ENCODE assay signal across 8 cellular contexts in the genomic region with DNA sequence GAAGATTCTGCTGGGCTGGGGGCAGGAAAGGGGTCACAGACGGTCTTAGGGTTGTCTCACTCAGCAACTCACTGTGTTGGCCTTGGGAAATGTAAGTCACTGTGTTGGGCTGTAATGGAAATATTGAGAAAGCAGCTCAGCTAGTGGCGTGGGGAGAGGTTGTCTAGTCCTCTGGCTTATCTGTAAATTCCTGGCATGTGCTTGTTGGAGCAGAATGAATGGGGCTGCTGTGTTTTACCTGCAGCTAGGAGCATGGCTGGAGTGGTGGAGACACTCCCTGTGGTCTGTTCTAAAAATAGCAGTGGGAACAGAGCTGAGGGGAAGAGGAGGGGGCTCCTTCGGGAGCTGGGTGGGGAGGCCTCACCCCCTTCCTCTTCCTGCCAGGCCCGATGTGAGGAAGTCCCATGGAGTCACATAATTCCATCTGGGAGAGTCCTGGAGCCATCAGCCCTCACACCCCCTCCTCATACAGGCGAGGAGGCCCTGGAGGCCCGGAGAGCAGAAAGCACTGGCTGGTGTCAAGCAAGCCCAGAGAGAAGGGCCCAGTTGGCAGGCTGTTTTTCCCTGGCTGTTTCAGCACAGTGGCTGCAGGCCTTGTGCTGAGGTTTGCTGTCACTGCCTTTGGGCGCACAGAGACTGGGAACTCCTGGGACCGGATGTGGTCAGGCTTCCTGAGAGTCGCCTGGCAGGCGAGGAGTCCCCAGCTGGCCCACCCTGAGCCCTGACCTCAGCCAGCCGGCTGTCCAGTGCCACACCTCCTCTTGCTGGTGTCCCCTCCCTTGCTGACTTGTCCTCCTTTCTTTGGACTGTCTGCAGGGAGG.
A peak's percentile ranks its signal among the peaks of the same experiment; 100 is the strongest.
DNase-seq lines count a peak whose midpoint lies in the region; TF ChIP-seq lines count a peak whose summit lies in the region.

No MANE protein-coding gene starts in this region.

- TF ChIP-seq CTCF in tibial nerve (IDR thresholded peaks at IDR 0.05), result no peak

- 41 to 42% methylated on average over 10 to 11 of the region's 11 CpGs for WGBS in tibial nerve, 2 donors

- peaks cover 75 to 90% of the 10 kb centered on the region in 2 donors for H3K4me1 Mint-ChIP-seq in immature natural killer cell

- H3K4me1 ChIP-seq in tibial nerve, result peaks cover 0 to 21% (median 10%) of the 10 kb centered on the region in 4 donors

- H3K27ac ChIP-seq in skin epidermis (peak overlapping the region in 18 of 21 experiments; percentile 2 to 74 (median 50)), tibial nerve (peak overlapping the region in 2 of 4 donors; percentile 11 to 62)

- H3K27me3 Mint-ChIP-seq in immature natural killer cell (ENCODE audit: low read depth in 3 of 3), result no peaks in the 10 kb centered on the region

- peak overlapping the region; percentile 83 to 94 (median 89) for H3K27ac Mint-ChIP-seq in immature natural killer cell

- peaks cover 0 to 12% (median 3%) of the 10 kb centered on the region in 3 donors for H3K36me3 Mint-ChIP-seq in immature natural killer cell

- no peak overlapping the region for H3K4me3 ChIP-seq in MG63
- H3K4me3 ChIP-seq in skin epidermis, result no peak overlapping the region
- H3K4me3 ChIP-seq in tibial nerve, result no peak overlapping the region

- H3K27me3 ChIP-seq in MG63 (no peaks in the 10 kb centered on the region), tibial nerve (no peaks in the 10 kb centered on the region)

- no peaks in the 10 kb centered on the region for H3K9me3 ChIP-seq in MG63
- no peaks in the 10 kb centered on the region for H3K9me3 ChIP-seq in tibial nerve

- no peaks in the 10 kb centered on the region for H3K36me3 ChIP-seq in MG63
- H3K36me3 ChIP-seq in tibial nerve, result no peaks in the 10 kb centered on the region

- peak in 1 of 2 donors; percentile 12 for TF ChIP-seq EP300 in tibial nerve (IDR thresholded peaks at IDR 0.05)

- DNase-seq in Ammon's horn (ENCODE audit: low spot score), result peak; percentile 68
- DNase-seq in MG63, result peak; percentile 36
- DNase-seq in amniotic epithelial cell (ENCODE audit: low read depth), result peak; percentile 85
- DNase-seq in immature natural killer cell, result peak in 2 of 3 donors; percentile 22 to 32
- no peak for DNase-seq in tibial nerve (ENCODE audit: low spot score in 2 of 2)
- no peak for DNase-seq in kidney glomerular epithelial cell (lab: John Stamatoyannopoulos, UW)
- no peak for DNase-seq in NCI-H82 (lab: John Stamatoyannopoulos, UW)

- TF ChIP-seq POLR2A in tibial nerve (IDR thresholded peaks at IDR 0.05), result no peak

- H3K4me3 Mint-ChIP-seq in immature natural killer cell, result peak overlapping the region; percentile 65 to 80 (median 74)

- H3K9me3 Mint-ChIP-seq in immature natural killer cell, result no peaks in the 10 kb centered on the region

Comparison
In these comparisons a context has a peak if more than half of its experiments do, and no peak if none do; other contexts are left out.
1. DNase-seq: peak in Ammon's horn (single experiment), MG63 (single experiment), amniotic epithelial cell (single experiment) and immature natural killer cell (2 of 3); none in tibial nerve (0 of 2), kidney glomerular epithelial cell (single experiment) and NCI-H82 (single experiment).